Comparison of ENCODE assay signal across 18 cellular contexts in genomic region chr7:94486206-94486605, GRCh38.
"Had no signal": no experiment of that assay in that cellular context is flagged by ENCODE, and none has a peak within 500 bp of the region (broad histone marks: within the 10 kb centered on the region; RNA-seq: fewer than 3 reads in every experiment).

No MANE protein-coding gene starts in this region.

- ATAC-seq: effector memory CD8-positive, alpha-beta T cell; gastrocnemius medialis; heart right ventricle; naive thymus-derived CD8-positive, alpha-beta T cell; sciatic nerve; stimulated activated naive B cell treated with anti-CD40 and anti-IgM and Interleukin-4, amounts not matched to agents 10 μg/mL and 1 μg/mL and 100 μg/mL, for 72 hours; stimulated activated naive CD8-positive, alpha-beta T cell treated with anti-CD3 and anti-CD28 coated beads, Interleukin-15, amount 100 ng/mL, for 72 hours had no signal

- H3K27ac ChIP-seq: epithelial cell of prostate, esophagus muscularis mucosa, gastrocnemius medialis, heart right ventricle, spleen, testis, tibial nerve had no signal

- DNase-seq: effector memory CD8-positive, alpha-beta T cell; gastrocnemius medialis; heart right ventricle; hypothalamus; kidney glomerular epithelial cell; mammary epithelial cell; naive thymus-derived CD8-positive, alpha-beta T cell; posterior cingulate gyrus; spleen; stimulated activated CD4-positive, alpha-beta T cell treated with anti-CD3 and anti-CD28 coated beads, Interleukin-2, amount 100 ng/mL, for 24 hours; stimulated activated CD4-positive, alpha-beta T cell treated with anti-CD3 and anti-CD28 coated beads, Interleukin-4, amount 100 ng/mL, for 4 hours; stimulated activated naive B cell treated with anti-CD40 and anti-IgM and Interleukin-4, amounts not matched to agents 10 μg/mL and 1 μg/mL and 100 μg/mL, for 72 hours; stimulated activated naive CD8-positive, alpha-beta T cell treated with anti-CD3 and anti-CD28 coated beads, Interleukin-15, amount 100 ng/mL, for 72 hours; testis had no signal

- H3K4me3 ChIP-seq: esophagus muscularis mucosa, gastrocnemius medialis, heart right ventricle, spleen, testis, tibial nerve had no signal

- H3K27me3 ChIP-seq: esophagus muscularis mucosa, gastrocnemius medialis, testis, tibial nerve had no signal
